Comparison of ENCODE assay signal across 8 cellular contexts in the genomic region with DNA sequence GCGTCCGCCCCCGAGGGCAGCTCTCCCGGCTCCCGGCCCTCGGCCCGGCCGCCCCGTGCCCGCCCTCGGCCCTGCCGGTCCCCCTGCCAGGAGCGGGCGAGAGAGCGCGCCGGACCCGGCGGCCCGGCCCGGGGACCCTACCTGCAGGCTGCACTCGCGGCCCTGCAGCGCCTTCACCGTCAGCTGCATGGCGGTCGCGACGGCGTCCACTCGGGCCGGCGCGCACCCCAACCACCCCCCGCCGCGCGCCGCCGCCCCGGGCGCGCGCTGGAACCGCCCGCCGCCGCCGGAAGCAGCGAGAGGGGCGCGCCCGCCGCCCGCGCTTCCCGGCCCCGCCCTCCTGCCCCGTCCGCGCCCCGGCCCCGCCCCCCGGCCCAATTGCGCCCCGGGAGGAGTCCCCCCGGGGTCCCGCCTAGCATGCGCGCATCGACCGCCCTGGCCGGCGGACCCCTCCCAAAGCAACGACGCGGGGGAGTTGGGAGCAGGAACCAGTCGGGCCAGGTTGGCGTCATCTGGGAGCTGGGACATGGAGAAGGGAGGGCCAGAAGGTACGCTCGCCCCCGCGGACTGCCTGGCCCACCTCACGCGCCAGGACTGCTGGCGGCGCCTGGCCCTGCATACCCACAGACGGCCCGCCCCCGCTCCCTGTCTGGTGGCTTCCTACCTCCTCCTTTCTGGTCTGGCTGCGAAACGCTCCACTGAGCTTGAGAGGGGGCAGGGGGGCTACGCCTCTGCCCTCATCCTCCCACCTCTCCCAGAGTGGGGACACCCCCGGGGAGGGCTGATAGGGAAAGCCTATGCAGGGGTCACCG. TPM values are rescaled to one million over a fixed set of nuclear protein-coding genes. Genes with fewer than 3 reads are reported as not detected.
DNase-seq lines count a peak whose midpoint lies in the region; ATAC-seq, FAIRE-seq and TF ChIP-seq lines count a peak whose summit lies in the region.

UBL4A (minus strand) TSS at position 220 of the 812 bp plus-strand sequence; CDS start at position 189, 31 bp downstream.

- H3K36me3 ChIP-seq in tibial nerve = peaks cover 0 to 26% (median 0%) of the 10 kb centered on the region in 3 donors

- peak within 1 kb of the TSS; percentile 73 to 90 (median 85) for H3K27ac ChIP-seq in tibial nerve

- peaks cover 0 to 40% (median 8%) of the 10 kb centered on the region in 4 donors for H3K4me1 ChIP-seq in tibial nerve

- 17 to 68% methylated on average over 1 to 27 of the region's 95 CpGs for WGBS in tibial nerve, 2 donors

- TF ChIP-seq CTCF in D721Med (IDR thresholded peaks at IDR 0.05; ENCODE audit: insufficient read depth, missing control alignments) (no peak), fibroblast of the aortic adventitia (IDR thresholded peaks at IDR 0.05; ENCODE audit: insufficient read depth, low read length) (no peak), nephron progenitor cell (IDR thresholded peaks at IDR 0.05) (no peak), tibial nerve (IDR thresholded peaks at IDR 0.05) (no peak)

- peaks cover 63% of the 10 kb centered on the region for H3K9me3 Mint-ChIP-seq in nephron progenitor cell

- TF ChIP-seq EP300 in tibial nerve (IDR thresholded peaks at IDR 0.05) = peak in 1 of 2 donors; percentile 6

- no peaks in the 10 kb centered on the region for H3K9me3 ChIP-seq in tibial nerve

- TF ChIP-seq POLR2A in tibial nerve (IDR thresholded peaks at IDR 0.05) = peak in 1 of 2 donors; percentile 55

- no peaks in the 10 kb centered on the region for H3K27me3 ChIP-seq in tibial nerve

- peaks cover 31% of the 10 kb centered on the region for H3K4me1 Mint-ChIP-seq in nephron progenitor cell

- H3K36me3 Mint-ChIP-seq in nephron progenitor cell (ENCODE audit: low read depth) = peaks cover 14% of the 10 kb centered on the region

- ATAC-seq in HG02885 (IDR thresholded peaks at IDR 0.05; ENCODE audit: poor library complexity, unreplicated experiment) = peak; percentile 29

- DNase-seq in D721Med (ENCODE audit: insufficient read length, low spot score) (peak; percentile 55), fibroblast of the aortic adventitia (ENCODE audit: low read depth) (peak; percentile 15), nephron progenitor cell (peak; percentile 63), tibial nerve (ENCODE audit: low spot score in 2 of 2) (no peak), DMS114 treated with DMSO at 0.1 percent for 48 hours (lab: John Stamatoyannopoulos, UW; ENCODE audit: unreplicated experiment) (no peak)
- DNase-seq in activated T-helper 9 cell treated with anti-CD3 and anti-CD28 coated beads, Interleukin-2, amount 50 U/mL, for 16 hours (ENCODE audit: low read depth) = peak; percentile 33

- no peak within 1 kb of the TSS for H3K27ac Mint-ChIP-seq in nephron progenitor cell

- H3K4me3 ChIP-seq in fibroblast of the aortic adventitia (ENCODE audit: low read depth, low read length) (peak within 1 kb of the TSS; percentile 67), tibial nerve (peak within 1 kb of the TSS; percentile 46 to 76 (median 58))

- FAIRE-seq in D721Med (lab: Jason Lieb, UNC) = no peak

- peak within 1 kb of the TSS; percentile 74 for H3K4me3 Mint-ChIP-seq in nephron progenitor cell

- H3K27me3 Mint-ChIP-seq in nephron progenitor cell (ENCODE audit: low read depth, poor library complexity) = peaks cover 7% of the 10 kb centered on the region

TF ChIP-seq in PFSK-1, 5 proteins besides CTCF, POLR2A, EP300 and RAD21:
- no peak for TF ChIP-seq FOXP2 (optimal IDR thresholded peaks at IDR 0.05; ENCODE audit: borderline replicate concordance, extremely low read depth, extremely low read length, insufficient read depth)
- 0 out of 2 replicates have a peak, but pooled peaks have one; percentile 21 for TF ChIP-seq POLR2AphosphoS5 (IDR thresholded peaks at IDR 0.05; ENCODE audit: low read depth, low read length)

RNA-seq across cellular contexts. Expression of gene UBL4A, which starts in this region (rescaled TPM):
- polyA plus RNA-seq in PFSK-1 (2012; ENCODE audit: insufficient read length, low read depth) = 89.1 TPM
- total RNA-seq in fibroblast of the aortic adventitia (ENCODE audit: low replicate concordance) (10.9 and 35.0 TPM in 2 replicates), tibial nerve (10 to 100 TPM; 39.0 to 58.5 (median 43.4) TPM)

Comparison
In these comparisons a context has a peak if more than half of its experiments do, and no peak if none do; other contexts are left out.
1. DNase-seq: peak in D721Med (single experiment), activated T-helper 9 cell treated with anti-CD3 and anti-CD28 coated beads, Interleukin-2, amount 50 U/mL, for 16 hours (single experiment), fibroblast of the aortic adventitia (single experiment) and nephron progenitor cell (single experiment); none in tibial nerve (0 of 2) and DMS114 treated with DMSO at 0.1 percent for 48 hours (single experiment).